9 cellular contexts compared by ENCODE assay signal in genomic region chr2:178978667-178979066, GRCh38.
"Had no signal": no experiment of that assay in that cellular context is flagged by ENCODE, and none has a peak within 500 bp of the region (broad histone marks: within the 10 kb centered on the region; RNA-seq: fewer than 3 reads in every experiment).

No MANE protein-coding gene starts in this region.

- H3K9me3 Mint-ChIP-seq: IgD-negative memory B cell had no signal

- H3K27ac Mint-ChIP-seq: HFFc6, IgD-negative memory B cell had no signal

- H3K4me3 ChIP-seq: GM23248, HAP-1 had no signal

- H2AFZ ChIP-seq: GM23248 had no signal

- H3K4me1 ChIP-seq: HAP-1 had no signal

- FAIRE-seq: HepG2 had no signal

- H3K9me3 ChIP-seq: HAP-1 had no signal

- H3K27me3 Mint-ChIP-seq: IgD-negative memory B cell had no signal

- H3K36me3 ChIP-seq: HAP-1 had no signal

- H3K36me3 Mint-ChIP-seq: IgD-negative memory B cell had no signal

- H3K27ac ChIP-seq: GM23248, HL-60 had no signal

- H3K9ac ChIP-seq: GM23248 had no signal

- H3K4me3 Mint-ChIP-seq: HFFc6, IgD-negative memory B cell had no signal

- DNase-seq: GM23248, GOT3, H7, HFFc6 had no signal

- ATAC-seq: HCT116, HepG2 had no signal
